ENCODE assay signal across 1 cellular context in genomic region chr13:42333613-42334328, GRCh38.
TF ChIP-seq lines count a peak whose summit lies in the region.

No MANE protein-coding gene starts in this region.

TF ChIP-seq in GM23338, 12 proteins besides CTCF, POLR2A, EP300 and RAD21 (continued from another document):
- no peak for TF ChIP-seq REST (IDR thresholded peaks at IDR 0.05; ENCODE audit: unreplicated experiment)
- TF ChIP-seq EZH2phosphoT487 (IDR thresholded peaks at IDR 0.05; ENCODE audit: unreplicated experiment), result no peak
- TF ChIP-seq EZH2 (IDR thresholded peaks at IDR 0.05; ENCODE audit: low read depth, unreplicated experiment), result no peak
- TF ChIP-seq NANOG (IDR thresholded peaks at IDR 0.05; ENCODE audit: borderline replicate concordance), result no peak
TF ChIP-seq in GM23338: peak in this region for 0.
